ENCODE assay signal across 2 cellular contexts in the genomic region with DNA sequence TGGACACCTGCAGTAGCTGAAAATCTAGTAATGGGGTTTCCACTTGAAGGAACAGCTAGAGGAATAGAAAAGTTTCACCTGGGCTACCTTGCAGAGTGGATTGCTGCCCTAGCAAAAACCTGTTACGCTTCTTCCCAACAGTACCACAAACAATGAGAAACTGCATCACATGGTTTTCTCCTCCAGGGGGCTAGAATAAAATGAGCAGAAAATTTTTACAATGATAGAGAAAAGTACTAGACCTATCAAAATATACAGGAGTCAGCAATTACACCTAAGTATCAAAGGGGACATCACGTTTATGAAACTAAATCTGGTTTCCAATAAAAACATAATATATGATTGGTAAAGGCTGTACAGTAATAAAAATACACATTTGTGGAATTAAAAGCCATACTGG.
TF ChIP-seq lines count a peak whose summit lies in the region.

No MANE protein-coding gene starts in this region.

TF ChIP-seq in IMR-90, 13 proteins besides CTCF, POLR2A, EP300 and RAD21:
- TF ChIP-seq MXI1 (IDR thresholded peaks at IDR 0.05; ENCODE audit: borderline replicate concordance, low read depth, low read length) = no peak
- no peak for TF ChIP-seq SMC3 (IDR thresholded peaks at IDR 0.05; ENCODE audit: low read depth, low read length)
- no peak for TF ChIP-seq RCOR1 (IDR thresholded peaks at IDR 0.05; ENCODE audit: insufficient replicate concordance, low read length)
- TF ChIP-seq FOS (IDR thresholded peaks at IDR 0.05; ENCODE audit: low read depth, low read length) = no peak
- TF ChIP-seq MAFK (IDR thresholded peaks at IDR 0.05; ENCODE audit: low read depth, low read length) = 0 out of 2 replicates have a peak, but pooled peaks have one; percentile 8
- TF ChIP-seq CHD1 (IDR thresholded peaks at IDR 0.05; ENCODE audit: low read depth, low read length) = no peak
- TF ChIP-seq NFE2L2 (IDR thresholded peaks at IDR 0.05; ENCODE audit: low read depth, low read length) = no peak
- TF ChIP-seq RFX5 (IDR thresholded peaks at IDR 0.05; ENCODE audit: low read depth, low read length) = no peak

TF ChIP-seq in K562, 482 proteins besides CTCF, POLR2A, EP300 and RAD21:
- TF ChIP-seq ZNF316 (IDR thresholded peaks at IDR 0.05) (0 out of 2 replicates have a peak, but pooled peaks have one; percentile 25), KDM1A (IDR thresholded peaks at IDR 0.05) (no peak), ZC3H11A (IDR thresholded peaks at IDR 0.05; ENCODE audit: low read depth, low read length) (no peak), SMAD2 (IDR thresholded peaks at IDR 0.05; ENCODE audit: low read depth, low read length) (no peak), GATA2 (CRISPR knock-in tag; IDR thresholded peaks at IDR 0.05) (no peak), NFIX (CRISPR knock-in tag; IDR thresholded peaks at IDR 0.05; ENCODE audit: low read depth) (no peak), ZNF165 (CRISPR knock-in tag; IDR thresholded peaks at IDR 0.05; ENCODE audit: borderline replicate concordance) (no peak)
